ENCODE assay signal across 33 cellular contexts in genomic region chr7:104271948-104272347, GRCh38. TPM values are rescaled to one million over a fixed set of nuclear protein-coding genes. Genes with fewer than 3 reads are reported as not detected.
"Had no signal": no experiment of that assay in that cellular context is flagged by ENCODE, and none has a peak within 500 bp of the region (broad histone marks: within the 10 kb centered on the region; RNA-seq: fewer than 3 reads in every experiment).

No MANE protein-coding gene starts in this region.

- H3K4me2 ChIP-seq: smooth muscle cell had no signal

- H3K9me3 ChIP-seq: neutrophil, ovary, psoas muscle, suprapubic skin, testis, tibial artery, transverse colon, upper lobe of right lung, uterus had no signal

- H3K36me3 ChIP-seq: neutrophil, ovary, spleen, suprapubic skin, tibial artery, transverse colon, upper lobe of right lung, uterus had no signal

- H3K27ac ChIP-seq: neutrophil, ovary, parathyroid adenoma, psoas muscle, skin epidermis, spleen, suprapubic skin, testis, tibial artery, transverse colon, upper lobe of right lung, uterus had no signal

- H3K4me3 ChIP-seq: ovary, psoas muscle, skin epidermis, smooth muscle cell, spleen, suprapubic skin, testis, tibial artery, transverse colon, upper lobe of right lung, uterus had no signal

- H2AFZ ChIP-seq: parathyroid adenoma had no signal

- H3K79me2 ChIP-seq: parathyroid adenoma had no signal

- H3K27me3 ChIP-seq: neutrophil, ovary, testis, tibial artery, transverse colon, upper lobe of right lung, uterus had no signal

- DNase-seq: naive thymus-derived CD8-positive, alpha-beta T cell; nephron progenitor cell; ovary; posterior cingulate gyrus; psoas muscle; right cardiac atrium; spleen; stimulated activated CD4-positive, alpha-beta T cell treated with anti-CD3 and anti-CD28 coated beads, Interleukin-12 subunit alpha, Interleukin-12 subunit beta, amount 100 ng/mL, for 4 hours; stimulated activated CD4-positive, alpha-beta T cell treated with anti-CD3 and anti-CD28 coated beads, Interleukin-1b, Interleukin-23, amount 100 ng/mL, for 48 hours; stimulated activated CD4-positive, alpha-beta T cell treated with anti-CD3 and anti-CD28 coated beads, Interleukin-4, amount 100 ng/mL, for 1 hour; stimulated activated CD4-positive, alpha-beta T cell treated with anti-CD3 and anti-CD28 coated beads, Interleukin-4, amount 100 ng/mL, for 4 hours; stimulated activated CD8-positive, alpha-beta memory T cell treated with anti-CD3 and anti-CD28 coated beads, Interleukin-4, amount 100 ng/mL, for 48 hours; stimulated activated naive CD4-positive, alpha-beta T cell; stimulated activated naive CD8-positive, alpha-beta T cell treated with anti-CD3 and anti-CD28 coated beads, Interleukin-15, amount 100 ng/mL, for 72 hours; stimulated activated naive CD8-positive, alpha-beta T cell treated with anti-CD3 and anti-CD28 coated beads, Interleukin-15, Interleukin-2, amounts not matched to agents 100 U/mL and 50 U/mL, for 24 hours; testis; tibial artery; transverse colon; upper lobe of right lung; uterus had no signal

- ATAC-seq: naive thymus-derived CD8-positive, alpha-beta T cell; natural killer cell treated with Interleukin-12 subunit alpha and Interleukin-12 subunit beta and Interleukin-15 and Interleukin-18, amount 100 ng/mL, for 72 hours; psoas muscle; right cardiac atrium; sciatic nerve; stimulated activated memory B cell treated with anti-CD40 and anti-IgM and Interleukin-4, amounts not matched to agents 10 μg/mL and 1 μg/mL and 100 μg/mL, for 72 hours; stimulated activated naive CD8-positive, alpha-beta T cell treated with anti-CD3 and anti-CD28 coated beads, Interleukin-15, amount 100 ng/mL, for 72 hours; stimulated activated naive CD8-positive, alpha-beta T cell treated with anti-CD3 and anti-CD28 coated beads, Interleukin-15, Interleukin-2, amounts not matched to agents 100 U/mL and 50 U/mL, for 24 hours; upper lobe of right lung had no signal

- H3K9ac ChIP-seq: parathyroid adenoma had no signal

- H3K4me1 ChIP-seq: parathyroid adenoma, psoas muscle, spleen, suprapubic skin, testis, tibial artery, transverse colon, upper lobe of right lung, uterus had no signal

RNA-seq across cellular contexts. Expression of gene LHFPL3, which starts 56.5 kb away (rescaled TPM):
- total RNA-seq: naive thymus-derived CD8-positive, alpha-beta T cell; natural killer cell treated with Interleukin-12 subunit alpha and Interleukin-12 subunit beta and Interleukin-15 and Interleukin-18, amount 100 ng/mL, for 72 hours; neural crest cell; osteoblast; progenitor cell of endocrine pancreas; psoas muscle; renal cortical epithelial cell; right cardiac atrium; sciatic nerve; smooth muscle cell; suprapubic skin; upper lobe of right lung had no signal
- polyA plus RNA-seq: naive thymus-derived CD8-positive, alpha-beta T cell; psoas muscle; right cardiac atrium; smooth muscle cell; urinary bladder had no signal
